In the genomic region with DNA sequence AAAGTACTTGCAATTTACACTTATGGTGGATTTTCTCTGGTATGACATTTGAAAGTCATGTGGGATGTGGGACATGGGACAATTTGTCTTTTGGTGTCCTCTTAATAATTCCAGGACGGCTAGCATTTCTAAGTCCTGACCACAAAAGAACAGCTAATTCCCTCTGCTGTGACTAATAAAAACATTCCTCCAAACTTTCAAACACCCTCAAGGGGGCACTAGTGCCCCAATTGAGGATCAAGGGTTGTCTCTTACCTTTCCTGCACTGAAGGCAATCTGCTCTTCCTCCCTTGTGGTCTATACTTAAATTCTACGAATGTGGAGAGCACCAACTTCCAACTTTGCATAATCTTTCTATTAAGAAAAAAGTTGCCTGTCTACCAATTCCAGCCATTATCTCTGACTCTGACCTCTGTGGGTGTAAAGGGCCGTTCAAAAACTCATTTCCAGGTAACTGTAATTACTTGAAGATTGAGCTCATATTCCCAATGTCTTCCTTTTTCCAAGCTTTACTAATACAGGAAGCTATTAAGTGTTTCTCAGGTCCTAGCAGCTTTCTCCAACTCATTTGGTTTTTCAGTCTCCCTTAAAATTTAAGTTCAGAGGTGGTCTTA, we compare ENCODE assay signal across 8 cellular contexts.
A peak's percentile ranks its signal among the peaks of the same experiment; 100 is the strongest.
DNase-seq lines count a peak whose midpoint lies in the region; ATAC-seq and TF ChIP-seq lines count a peak whose summit lies in the region.

No MANE protein-coding gene starts in this region.

- no peak for TF ChIP-seq POLR2A in stomach (IDR thresholded peaks at IDR 0.05)

- no peaks in the 10 kb centered on the region for H3K27me3 Mint-ChIP-seq in MCF 10A (ENCODE audit: insufficient read depth, unreplicated experiment)
- H3K27me3 Mint-ChIP-seq in stimulated activated naive B cell treated with anti-CD40 and anti-IgM and Interleukin-4, amounts not matched to agents 10 μg/mL and 1 μg/mL and 100 μg/mL, for 72 hours, result no peaks in the 10 kb centered on the region

- no peak for TF ChIP-seq EP300 in stomach (IDR thresholded peaks at IDR 0.05)

- no peak overlapping the region for H3K4me3 Mint-ChIP-seq in MCF 10A (ENCODE audit: unreplicated experiment)
- H3K4me3 Mint-ChIP-seq in stimulated activated naive B cell treated with anti-CD40 and anti-IgM and Interleukin-4, amounts not matched to agents 10 μg/mL and 1 μg/mL and 100 μg/mL, for 72 hours, result no peak overlapping the region

- WGBS in stomach, 5 donors, result 12 to 30% (median 28%) methylated on average over 3 of the region's 3 CpGs

- BruUV-seq in MCF 10A (replicated peaks; lab: Mats Ljungman, UMichigan), result no TSS peak

- peaks cover 29% of the 10 kb centered on the region for H3K4me1 Mint-ChIP-seq in MCF 10A (ENCODE audit: insufficient read depth, unreplicated experiment)
- H3K4me1 Mint-ChIP-seq in stimulated activated naive B cell treated with anti-CD40 and anti-IgM and Interleukin-4, amounts not matched to agents 10 μg/mL and 1 μg/mL and 100 μg/mL, for 72 hours, result peaks cover 7% of the 10 kb centered on the region in 2 donors

- H3K27ac ChIP-seq in left lung, result no peak overlapping the region
- H3K27ac ChIP-seq in stomach, result no peak overlapping the region

- peak; percentile 78 for DNase-seq in ELR (ENCODE audit: low read depth)
- DNase-seq in HS-5 (ENCODE audit: low read depth), result peak; percentile 30
- peak; percentile 74 for DNase-seq in SW480 (ENCODE audit: low spot score)
- DNase-seq in MCF 10A (ENCODE audit: unreplicated experiment), result peak; percentile 89
- DNase-seq in left lung, result no peak
- peak; percentile 39 for DNase-seq in stimulated activated naive B cell treated with anti-CD40 and anti-IgM and Interleukin-4, amounts not matched to agents 10 μg/mL and 1 μg/mL and 100 μg/mL, for 72 hours
- DNase-seq in stomach, result no peak

- no peaks in the 10 kb centered on the region for H3K27me3 ChIP-seq in left lung
- no peaks in the 10 kb centered on the region for H3K27me3 ChIP-seq in stomach

- POLR2A ChIA-PET in MCF 10A (lab: Yijun Ruan, JAX), result interaction anchor here (0.6 to 1.4 kb wide), 7 partner anchors 11 to 324 kb away, joined by 3 to 7 read pairs (median 4); no protein-coding TSS in a partner anchor

- peaks cover 0 to 6% of the 10 kb centered on the region in 2 donors for H3K9me3 ChIP-seq in left lung
- peaks cover 0 to 10% (median 5%) of the 10 kb centered on the region in 4 donors for H3K9me3 ChIP-seq in stomach

- TF ChIP-seq CTCF in MCF 10A (IDR thresholded peaks at IDR 0.05; ENCODE audit: unreplicated experiment), result peak; percentile 71
- peak; percentile 31 to 34 for TF ChIP-seq CTCF in left lung (IDR thresholded peaks at IDR 0.05)
- TF ChIP-seq CTCF in stomach (IDR thresholded peaks at IDR 0.05), result peak in 3 of 7 experiments; percentile 12 to 52 (median 47)

- H3K36me3 ChIP-seq in left lung (no peaks in the 10 kb centered on the region), stomach (no peaks in the 10 kb centered on the region)

- peak overlapping the region; percentile 57 for H3K27ac Mint-ChIP-seq in MCF 10A (ENCODE audit: low read depth, unreplicated experiment)
- no peak overlapping the region for H3K27ac Mint-ChIP-seq in stimulated activated naive B cell treated with anti-CD40 and anti-IgM and Interleukin-4, amounts not matched to agents 10 μg/mL and 1 μg/mL and 100 μg/mL, for 72 hours

- intact Hi-C loops in MCF 10A (cut with micrococcal nuclease), result loop anchor here (1.0 kb wide), 2 partner anchors 52 to 324 kb away; no protein-coding TSS in a partner anchor
- intact Hi-C loops in left lung (cut with DNase I), result no loop called here
- intact Hi-C loops in stomach (cut with DNase I; ENCODE audit: low total_unique reads), result no loop called here

- no peaks in the 10 kb centered on the region for H3K9me3 Mint-ChIP-seq in MCF 10A (ENCODE audit: unreplicated experiment)
- H3K9me3 Mint-ChIP-seq in stimulated activated naive B cell treated with anti-CD40 and anti-IgM and Interleukin-4, amounts not matched to agents 10 μg/mL and 1 μg/mL and 100 μg/mL, for 72 hours, result peaks cover 3 to 7% of the 10 kb centered on the region in 2 donors

- H3K36me3 Mint-ChIP-seq in MCF 10A (ENCODE audit: insufficient read depth, unreplicated experiment), result peaks cover 9% of the 10 kb centered on the region
- peaks cover 6 to 10% of the 10 kb centered on the region in 2 donors for H3K36me3 Mint-ChIP-seq in stimulated activated naive B cell treated with anti-CD40 and anti-IgM and Interleukin-4, amounts not matched to agents 10 μg/mL and 1 μg/mL and 100 μg/mL, for 72 hours

- CTCF ChIA-PET in MCF 10A (lab: Yijun Ruan, JAX), result interaction anchor here (0.6 to 12.2 kb wide), 36 partner anchors 8 to 575 kb away, joined by 3 to 218 read pairs (median 4); no protein-coding TSS in a partner anchor

- no peak overlapping the region for H3K4me3 ChIP-seq in left lung
- no peak overlapping the region for H3K4me3 ChIP-seq in stomach

- peak; percentile 74 for ATAC-seq in GM21447 (IDR thresholded peaks at IDR 0.05; ENCODE audit: unreplicated experiment)
- ATAC-seq in left lung, result peak; percentile 79
- peak; percentile 88 to 90 for ATAC-seq in stimulated activated naive B cell treated with anti-CD40 and anti-IgM and Interleukin-4, amounts not matched to agents 10 μg/mL and 1 μg/mL and 100 μg/mL, for 72 hours (replicated peaks)

- H3K4me1 ChIP-seq in left lung, result peaks cover 0 to 6% of the 10 kb centered on the region in 2 donors
- H3K4me1 ChIP-seq in stomach, result peaks cover 0 to 17% (median 3%) of the 10 kb centered on the region in 4 donors

Comparison
In these comparisons a context has a peak if more than half of its experiments do, and no peak if none do; other contexts are left out.
1. DNase-seq: peak in ELR (single experiment), HS-5 (single experiment), SW480 (single experiment), MCF 10A (single experiment) and stimulated activated naive B cell treated with anti-CD40 and anti-IgM and Interleukin-4, amounts not matched to agents 10 μg/mL and 1 μg/mL and 100 μg/mL, for 72 hours (single experiment); none in left lung (0 of 2) and stomach (single experiment).
2. Peak in every context shown above with its lines, with median percentiles within 50 percentile points of each other: ATAC-seq.